22 cellular contexts compared by ENCODE assay signal in genomic region chr14:63276016-63276415, GRCh38. TPM values are rescaled to one million over a fixed set of nuclear protein-coding genes. Genes with fewer than 3 reads are reported as not detected.
"Had no signal": no experiment of that assay in that cellular context is flagged by ENCODE, and none has a peak within 500 bp of the region (broad histone marks: within the 10 kb centered on the region; RNA-seq: fewer than 3 reads in every experiment).

No MANE protein-coding gene starts in this region.

- DNase-seq: activated CD4-positive, alpha-beta T cell treated with anti-CD3 and anti-CD28 coated beads, Interleukin-2, amount 50 U/mL, for 4 hours; activated gamma-delta T cell; adrenal gland; cortex of kidney; heart right ventricle; stimulated activated CD4-positive, alpha-beta T cell treated with anti-CD3 and anti-CD28 coated beads, Interleukin-12 subunit alpha, Interleukin-12 subunit beta, amount 100 ng/mL, for 4 hours; stimulated activated CD4-positive, alpha-beta T cell treated with anti-CD3 and anti-CD28 coated beads, Interleukin-1b, Interleukin-23, amount 100 ng/mL, for 48 hours; stimulated activated CD8-positive, alpha-beta memory T cell treated with anti-CD3 and anti-CD28 coated beads, Interleukin-4, amount 100 ng/mL, for 48 hours; stimulated activated naive CD4-positive, alpha-beta T cell treated with Interleukin-2 at 50 U/mL for 16 hours; substantia nigra; tibial artery had no signal

- H3K36me3 Mint-ChIP-seq: activated naive CD4-positive, alpha-beta T cell treated with anti-CD3 and anti-CD28 coated beads, Interleukin-2, amount 50 U/mL, for 72 hours; memory B cell had no signal

- H3K27ac ChIP-seq: adrenal gland, tibial artery, VCaP had no signal

- H3K36me3 ChIP-seq: adrenal gland, tibial artery had no signal

- H3K4me3 Mint-ChIP-seq: memory B cell, neural crest cell had no signal

- H3K27me3 ChIP-seq: adrenal gland, gastroesophageal sphincter, heart right ventricle, tibial artery had no signal

- H3K4me3 ChIP-seq: adrenal gland, gastroesophageal sphincter, heart right ventricle, tibial artery had no signal

- H3K4me1 ChIP-seq: adrenal gland had no signal

- H3K9me3 ChIP-seq: adrenal gland, gastroesophageal sphincter, heart right ventricle, tibial artery had no signal

- H3K27me3 Mint-ChIP-seq: progenitor cell of endocrine pancreas had no signal

- H3K4me1 Mint-ChIP-seq: memory B cell, neural crest cell had no signal

- H3K9me3 Mint-ChIP-seq: activated naive CD4-positive, alpha-beta T cell treated with anti-CD3 and anti-CD28 coated beads, Interleukin-2, amount 50 U/mL, for 72 hours; memory B cell; neural crest cell had no signal

- H3K27ac Mint-ChIP-seq: activated naive CD4-positive, alpha-beta T cell treated with anti-CD3 and anti-CD28 coated beads, Interleukin-2, amount 50 U/mL, for 72 hours; memory B cell; progenitor cell of endocrine pancreas had no signal

RNA-seq across cellular contexts. Expression of gene GPHB5, which starts 42.7 kb away (rescaled TPM):
- total RNA-seq: activated naive CD4-positive, alpha-beta T cell treated with anti-CD3 and anti-CD28 coated beads, Interleukin-2, amount 50 U/mL, for 72 hours; adrenal gland; bronchial epithelial cell; esophagus mucosa; gastroesophageal sphincter; heart right ventricle; liver; mononuclear cell; neural crest cell; osteoblast; progenitor cell of endocrine pancreas had no signal
- polyA plus RNA-seq: adrenal gland, heart right ventricle, liver had no signal
